Comparison of ENCODE assay signal across 7 cellular contexts in the genomic region with DNA sequence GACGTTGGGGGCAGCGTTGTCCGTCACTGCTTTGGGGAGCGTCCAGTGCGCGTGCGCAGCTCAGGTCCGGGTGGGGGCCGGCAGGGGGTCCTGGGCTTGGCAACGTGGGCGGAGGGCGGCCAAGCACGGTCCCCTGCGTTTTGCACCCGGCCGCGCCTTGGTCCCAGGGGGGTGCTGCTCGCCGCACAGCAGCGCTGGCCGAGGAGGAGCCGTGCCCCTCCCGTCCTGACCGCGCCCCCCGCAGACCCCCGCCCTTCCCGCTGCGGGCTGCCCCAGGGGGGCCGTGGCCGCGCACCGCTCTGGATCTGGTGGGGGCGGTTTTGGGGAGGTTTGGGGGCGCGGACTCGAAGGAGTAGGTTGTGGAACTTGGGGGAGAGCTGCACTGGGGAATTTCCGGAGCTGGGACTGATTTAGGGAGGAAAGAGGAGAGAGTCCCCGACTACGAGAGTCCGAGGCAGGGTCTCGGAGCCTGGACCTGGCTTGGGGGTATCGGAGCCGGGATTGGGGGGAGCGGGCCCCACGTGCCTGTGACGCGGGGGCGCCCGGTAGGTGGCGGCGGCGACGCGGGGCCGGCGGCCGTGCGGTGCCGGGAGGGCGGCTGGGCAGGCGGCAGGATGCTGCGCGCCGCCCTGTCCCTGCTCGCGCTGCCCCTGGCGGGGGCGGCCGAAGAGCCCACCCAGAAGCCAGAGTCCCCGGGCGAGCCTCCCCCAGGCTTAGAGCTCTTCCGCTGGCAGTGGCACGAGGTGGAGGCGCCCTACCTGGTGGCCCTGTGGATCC. TPM values are rescaled to one million over a fixed set of nuclear protein-coding genes. Genes with fewer than 3 reads are reported as not detected.
A peak's percentile ranks its signal among the peaks of the same experiment; 100 is the strongest.
DNase-seq lines count a peak whose midpoint lies in the region; ATAC-seq lines count a peak whose summit lies in the region.

A gene with protein sequence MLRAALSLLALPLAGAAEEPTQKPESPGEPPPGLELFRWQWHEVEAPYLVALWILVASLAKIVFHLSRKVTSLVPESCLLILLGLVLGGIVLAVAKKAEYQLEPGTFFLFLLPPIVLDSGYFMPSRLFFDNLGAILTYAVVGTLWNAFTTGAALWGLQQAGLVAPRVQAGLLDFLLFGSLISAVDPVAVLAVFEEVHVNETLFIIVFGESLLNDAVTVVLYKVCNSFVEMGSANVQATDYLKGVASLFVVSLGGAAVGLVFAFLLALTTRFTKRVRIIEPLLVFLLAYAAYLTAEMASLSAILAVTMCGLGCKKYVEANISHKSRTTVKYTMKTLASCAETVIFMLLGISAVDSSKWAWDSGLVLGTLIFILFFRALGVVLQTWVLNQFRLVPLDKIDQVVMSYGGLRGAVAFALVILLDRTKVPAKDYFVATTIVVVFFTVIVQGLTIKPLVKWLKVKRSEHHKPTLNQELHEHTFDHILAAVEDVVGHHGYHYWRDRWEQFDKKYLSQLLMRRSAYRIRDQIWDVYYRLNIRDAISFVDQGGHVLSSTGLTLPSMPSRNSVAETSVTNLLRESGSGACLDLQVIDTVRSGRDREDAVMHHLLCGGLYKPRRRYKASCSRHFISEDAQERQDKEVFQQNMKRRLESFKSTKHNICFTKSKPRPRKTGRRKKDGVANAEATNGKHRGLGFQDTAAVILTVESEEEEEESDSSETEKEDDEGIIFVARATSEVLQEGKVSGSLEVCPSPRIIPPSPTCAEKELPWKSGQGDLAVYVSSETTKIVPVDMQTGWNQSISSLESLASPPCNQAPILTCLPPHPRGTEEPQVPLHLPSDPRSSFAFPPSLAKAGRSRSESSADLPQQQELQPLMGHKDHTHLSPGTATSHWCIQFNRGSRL (plus strand): TSS at position 579 of the 777 bp plus-strand sequence. CDS start 36 bp downstream, at position 615.

- H3K4me1 ChIP-seq in Karpas-422 (ENCODE audit: low read length) (peaks cover 57% of the 10 kb centered on the region), stomach smooth muscle (ENCODE audit: control insufficient read depth, insufficient read depth, low read length) (peaks cover 48% of the 10 kb centered on the region)

- H3K36me3 ChIP-seq in Karpas-422 (ENCODE audit: insufficient read depth, low read length) (no peaks in the 10 kb centered on the region), stomach smooth muscle (ENCODE audit: control insufficient read depth in 2 of 2, insufficient read depth in 2 of 2, low read length in 2 of 2) (no peaks in the 10 kb centered on the region)

- H3K4me3 ChIP-seq in GM08714 (ENCODE audit: low read length): peak within 1 kb of the TSS; percentile 57; the same call in 1 of the 2 replicates
- H3K4me3 ChIP-seq in Karpas-422 (ENCODE audit: low read length): peak within 1 kb of the TSS; percentile 88
- H3K4me3 ChIP-seq in stomach smooth muscle (ENCODE audit: low read length in 2 of 2): peak within 1 kb of the TSS; percentile 66 to 86

- peaks cover 42 to 44% of the 10 kb centered on the region in 2 donors for H3K4me1 Mint-ChIP-seq in immature natural killer cell

- H3K4me2 ChIP-seq in Karpas-422 (ENCODE audit: low read depth, low read length, poor library complexity, severe bottlenecking): peak within 1 kb of the TSS; percentile 95

- H3K9ac ChIP-seq in Karpas-422 (ENCODE audit: low read length): peak within 1 kb of the TSS; percentile 90
- H3K9ac ChIP-seq in stomach smooth muscle (ENCODE audit: low read length in 2 of 2): peak within 1 kb of the TSS; percentile 13 to 62

- H3K27me3 ChIP-seq in Karpas-422 (ENCODE audit: low read length) (no peaks in the 10 kb centered on the region), stomach smooth muscle (ENCODE audit: control insufficient read depth in 1 of 2, insufficient read depth in 2 of 2, low read length in 2 of 2) (peaks cover 20 to 35% of the 10 kb centered on the region in 2 donors)

- H3K27me3 Mint-ChIP-seq in immature natural killer cell (ENCODE audit: low read depth in 3 of 3): peaks cover 7 to 19% (median 16%) of the 10 kb centered on the region in 3 donors

- peaks cover 18% of the 10 kb centered on the region for H3K79me2 ChIP-seq in Karpas-422 (ENCODE audit: low read length)

- H2AFZ ChIP-seq in Karpas-422 (ENCODE audit: low read length): peak within 1 kb of the TSS; percentile 93

- no peaks in the 10 kb centered on the region for H3K9me3 Mint-ChIP-seq in immature natural killer cell

- H3K36me3 Mint-ChIP-seq in immature natural killer cell: no peaks in the 10 kb centered on the region

- no peaks in the 10 kb centered on the region for H3K9me3 ChIP-seq in Karpas-422 (ENCODE audit: low read length)
- no peaks in the 10 kb centered on the region for H3K9me3 ChIP-seq in stomach smooth muscle (ENCODE audit: control insufficient read depth in 2 of 2, low read length in 2 of 2)

- no peaks in the 10 kb centered on the region for H3K9me2 ChIP-seq in Karpas-422 (replicated peaks; ENCODE audit: insufficient read depth, low read length)

- H3K27ac ChIP-seq in Karpas-422 (ENCODE audit: low read length) (peak within 1 kb of the TSS; percentile 61), stomach smooth muscle (ENCODE audit: low read length) (no peak within 1 kb of the TSS)

- ATAC-seq in GM18511 (IDR thresholded peaks at IDR 0.05; ENCODE audit: unreplicated experiment) (no peak), left lobe of liver (no peak)

- DNase-seq in Karpas-422 (peak; percentile 76), astrocyte of the hippocampus (ENCODE audit: low read depth, low spot score) (peak; percentile 52), immature natural killer cell (peak; percentile 28 to 36 (median 29)), left lobe of liver (ENCODE audit: low spot score) (no peak)

- peak within 1 kb of the TSS; percentile 81 to 91 (median 87) for H3K27ac Mint-ChIP-seq in immature natural killer cell

- peaks cover 10% of the 10 kb centered on the region; the same call in 1 of the 2 replicates for H4K20me1 ChIP-seq in Karpas-422 (ENCODE audit: insufficient read depth, low read depth, low read length)

- peak within 1 kb of the TSS; percentile 83 to 95 (median 95) for H3K4me3 Mint-ChIP-seq in immature natural killer cell

RNA-seq across cellular contexts. Expression of the gene that starts here (rescaled TPM):
- 4.9 and 6.1 TPM in 2 replicates for total RNA-seq in Karpas-422 (2014; rRNA removed; shearing (Covaris generic); ENCODE audit: low replicate concordance)
- under 1 TPM in 1 of 3 donors, not detected in 2; 0.46 TPM for polyA plus RNA-seq in immature natural killer cell
- total RNA-seq in left lobe of liver: 0.30 TPM

Comparison
In these comparisons a context has a peak if more than half of its experiments do, and no peak if none do; other contexts are left out.
1. Peak in DNase-seq in immature natural killer cell; RNA of the gene not detected or under 1 TPM.